In the genomic region with DNA sequence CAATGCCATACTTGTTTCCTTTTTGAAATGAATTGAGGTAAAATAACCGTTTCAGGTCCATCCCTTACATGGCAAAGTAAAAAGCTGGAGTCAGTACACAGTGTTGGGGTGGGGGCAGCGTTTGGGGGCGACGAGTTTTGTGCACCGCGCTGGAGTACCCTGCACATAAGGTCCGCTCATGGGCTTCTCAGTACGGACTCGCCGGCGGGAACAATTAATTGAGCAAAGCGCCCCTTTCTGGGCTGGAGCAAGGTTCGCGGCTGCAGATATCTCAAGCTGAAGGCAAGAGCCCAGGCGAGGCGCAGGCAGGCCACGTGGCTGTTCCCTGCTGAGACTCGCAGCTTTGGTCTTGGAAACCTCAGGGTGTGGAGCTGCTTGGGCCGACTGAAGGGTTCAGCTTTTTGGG, we compare ENCODE assay signal across 14 cellular contexts. TPM values are rescaled to one million over a fixed set of nuclear protein-coding genes. Genes with fewer than 3 reads are reported as not detected.
DNase-seq lines count a peak whose midpoint lies in the region; ATAC-seq and TF ChIP-seq lines count a peak whose summit lies in the region.
"Had no signal": no experiment of that assay in that cellular context is flagged by ENCODE, and none has a peak within 500 bp of the region (broad histone marks: within the 10 kb centered on the region; RNA-seq: fewer than 3 reads in every experiment).

No MANE protein-coding gene starts in this region.

- DNase-seq in EH (ENCODE audit: low read depth) = peak; percentile 28
- DNase-seq in NB4 (ENCODE audit: low read depth) = peak; percentile 36
- no peak for DNase-seq in esophagus squamous epithelium (lab: John Stamatoyannopoulos, UW)
- no peak for DNase-seq in osteoblast (ENCODE audit: insufficient read length, low spot score, missing footprints)
- DNase-seq in stomach = no peak
- no peak for DNase-seq in activated CD4-positive, alpha-beta T cell treated with anti-CD3 and anti-CD28 coated beads for 36 hours
- no peak for DNase-seq in T-helper 9 cell
- DNase-seq: activated naive CD8-positive, alpha-beta T cell treated with anti-CD3 and anti-CD28 coated beads, Interleukin-2, amount 10 ng/mL, durations not matched to agents 7 days and 5 days; CD4-positive, alpha-beta memory T cell; colonic mucosa; NCI-H446; SHP77 had no signal

- H3K4me3 ChIP-seq in NB4 (ENCODE audit: low read depth, low read length) (no peak overlapping the region), esophagus squamous epithelium (peak overlapping the region in 3 of 4 donors; percentile 59 to 77 (median 61)), osteoblast (ENCODE audit: insufficient read depth, low read length) (no peak overlapping the region), stomach (no peak overlapping the region)

- peak overlapping the region; percentile 79 for H3K4me2 ChIP-seq in osteoblast (ENCODE audit: insufficient read depth, low read length)

- no peaks in the 10 kb centered on the region for H3K36me3 ChIP-seq in esophagus squamous epithelium
- no peaks in the 10 kb centered on the region for H3K36me3 ChIP-seq in osteoblast (ENCODE audit: insufficient read depth, low read length)
- no peaks in the 10 kb centered on the region for H3K36me3 ChIP-seq in stomach
- H3K36me3 ChIP-seq: colonic mucosa had no signal

- intact Hi-C loops in esophagus squamous epithelium (cut with DNase I) (no loop called here), stomach (cut with DNase I; ENCODE audit: low total_unique reads) (no loop called here)
- intact Hi-C loops in activated CD4-positive, alpha-beta T cell treated with anti-CD3 and anti-CD28 coated beads for 36 hours (cut with DNase I, micrococcal nuclease) = no loop called here

- TF ChIP-seq CTCF in NB4 (IDR thresholded peaks at IDR 0.05; ENCODE audit: low read depth, low read length) (no peak), esophagus squamous epithelium (IDR thresholded peaks at IDR 0.05) (no peak), osteoblast (IDR thresholded peaks at IDR 0.05; ENCODE audit: extremely low read depth, low read depth, low read length) (no peak), stomach (IDR thresholded peaks at IDR 0.05) (no peak)

- POLR2A ChIA-PET in activated CD4-positive, alpha-beta T cell treated with anti-CD3 and anti-CD28 coated beads for 36 hours (lab: Charles Lee) = no interaction called here

- H3K9me3 Mint-ChIP-seq in activated CD4-positive, alpha-beta T cell treated with anti-CD3 and anti-CD28 coated beads for 36 hours (ENCODE audit: low read depth) = peaks cover 3% of the 10 kb centered on the region
- H3K9me3 Mint-ChIP-seq: activated naive CD8-positive, alpha-beta T cell treated with anti-CD3 and anti-CD28 coated beads, Interleukin-2, amount 10 ng/mL, durations not matched to agents 7 days and 5 days had no signal

- H3K27ac ChIP-seq in esophagus squamous epithelium (peak overlapping the region in 2 of 4 donors; percentile 86 to 91), osteoblast (ENCODE audit: low read depth, low read length) (no peak overlapping the region), stomach (no peak overlapping the region)
- H3K27ac ChIP-seq: colonic mucosa had no signal

- H3K4me1 ChIP-seq in esophagus squamous epithelium = peaks cover 0 to 34% (median 0%) of the 10 kb centered on the region in 3 donors
- peaks cover 13% of the 10 kb centered on the region for H3K4me1 ChIP-seq in osteoblast (ENCODE audit: insufficient read depth, low read length)
- H3K4me1 ChIP-seq in stomach = peaks cover 11 to 38% (median 27%) of the 10 kb centered on the region in 4 donors
- H3K4me1 ChIP-seq: colonic mucosa had no signal

- WGBS in esophagus squamous epithelium, 2 donors = 9 to 12% methylated on average over 18 to 19 of the region's 19 CpGs
- 7 to 34% (median 14%) methylated on average over 7 to 19 of the region's 19 CpGs for WGBS in stomach, 5 donors

- H3K4me1 Mint-ChIP-seq in activated CD4-positive, alpha-beta T cell treated with anti-CD3 and anti-CD28 coated beads for 36 hours = peaks cover 4% of the 10 kb centered on the region

- H2AFZ ChIP-seq in osteoblast (ENCODE audit: low read length) = no peak overlapping the region

- no peak overlapping the region for H3K27ac Mint-ChIP-seq in activated CD4-positive, alpha-beta T cell treated with anti-CD3 and anti-CD28 coated beads for 36 hours
- H3K27ac Mint-ChIP-seq: CD4-positive, alpha-beta memory T cell had no signal

- H3K9me3 ChIP-seq in esophagus squamous epithelium (no peaks in the 10 kb centered on the region), osteoblast (ENCODE audit: low read depth, low read length) (no peaks in the 10 kb centered on the region), stomach (no peaks in the 10 kb centered on the region)
- H3K9me3 ChIP-seq: colonic mucosa had no signal

- peaks cover 43% of the 10 kb centered on the region for H3K27me3 Mint-ChIP-seq in activated CD4-positive, alpha-beta T cell treated with anti-CD3 and anti-CD28 coated beads for 36 hours

- no peak for TF ChIP-seq EP300 in stomach (IDR thresholded peaks at IDR 0.05)

- peaks cover 29% of the 10 kb centered on the region for H3K79me2 ChIP-seq in osteoblast (ENCODE audit: insufficient read depth, low read length)

- peaks cover 5 to 95% (median 16%) of the 10 kb centered on the region in 4 donors for H3K27me3 ChIP-seq in esophagus squamous epithelium
- H3K27me3 ChIP-seq in osteoblast (ENCODE audit: insufficient read depth, low read length) = no peaks in the 10 kb centered on the region
- H3K27me3 ChIP-seq in stomach = peaks cover 0 to 78% (median 62%) of the 10 kb centered on the region in 3 donors

- H3K4me3 Mint-ChIP-seq in activated CD4-positive, alpha-beta T cell treated with anti-CD3 and anti-CD28 coated beads for 36 hours = no peak overlapping the region
- H3K4me3 Mint-ChIP-seq: activated naive CD8-positive, alpha-beta T cell treated with anti-CD3 and anti-CD28 coated beads, Interleukin-2, amount 10 ng/mL, durations not matched to agents 7 days and 5 days had no signal

- H3K36me3 Mint-ChIP-seq in activated CD4-positive, alpha-beta T cell treated with anti-CD3 and anti-CD28 coated beads for 36 hours (ENCODE audit: low read depth) = no peaks in the 10 kb centered on the region
- H3K36me3 Mint-ChIP-seq: activated naive CD8-positive, alpha-beta T cell treated with anti-CD3 and anti-CD28 coated beads, Interleukin-2, amount 10 ng/mL, durations not matched to agents 7 days and 5 days; CD4-positive, alpha-beta memory T cell had no signal

- no peak for ATAC-seq in activated CD4-positive, alpha-beta T cell treated with anti-CD3 and anti-CD28 coated beads for 36 hours
- no peak for ATAC-seq in HG03097 (IDR thresholded peaks at IDR 0.05; ENCODE audit: low FRiP score, unreplicated experiment)

- H4K20me1 ChIP-seq in osteoblast (ENCODE audit: insufficient read depth, low read length) = peaks cover 9% of the 10 kb centered on the region

- TF ChIP-seq POLR2A in NB4 (IDR thresholded peaks at IDR 0.05; ENCODE audit: extremely low read depth, insufficient read length) (no peak), esophagus squamous epithelium (IDR thresholded peaks at IDR 0.05) (no peak), stomach (IDR thresholded peaks at IDR 0.05) (no peak)

- CTCF ChIA-PET in activated CD4-positive, alpha-beta T cell treated with anti-CD3 and anti-CD28 coated beads for 36 hours (lab: Charles Lee) = no interaction called here

RNA-seq across cellular contexts. Expression of a gene that starts 1.5 kb away (rescaled TPM):
- total RNA-seq in esophagus squamous epithelium (10 to 100 TPM in 1 of 4 donors, 1 to 10 TPM in 2, not detected in 1; 2.5 to 20.0 (median 8.0) TPM), osteoblast (101 and 113 TPM in 2 replicates), stomach (100 to 1,000 TPM in 1 of 5 donors, 1 to 10 TPM in 2, under 1 TPM in 1, not detected in 1; 0.58 to 169 (median 5.6) TPM)
- 1 to 10 TPM; 1.2 to 4.6 (median 3.2) TPM for polyA plus RNA-seq in stomach
- total RNA-seq in activated CD4-positive, alpha-beta T cell treated with anti-CD3 and anti-CD28 coated beads for 36 hours = 1 to 10 TPM; 1.2 TPM
- total RNA-seq: activated naive CD8-positive, alpha-beta T cell treated with anti-CD3 and anti-CD28 coated beads, Interleukin-2, amount 10 ng/mL, durations not matched to agents 7 days and 5 days; CD4-positive, alpha-beta memory T cell had no signal
- polyA plus RNA-seq: CD4-positive, alpha-beta memory T cell had no signal

RNA-seq across cellular contexts. Expression of a gene that starts 26.3 kb away (rescaled TPM):
- total RNA-seq in esophagus squamous epithelium (not detected), osteoblast (not detected in 2 replicates), stomach (not detected)
- polyA plus RNA-seq in stomach = not detected
- not detected for total RNA-seq in activated CD4-positive, alpha-beta T cell treated with anti-CD3 and anti-CD28 coated beads for 36 hours
- total RNA-seq: activated naive CD8-positive, alpha-beta T cell treated with anti-CD3 and anti-CD28 coated beads, Interleukin-2, amount 10 ng/mL, durations not matched to agents 7 days and 5 days; CD4-positive, alpha-beta memory T cell; colonic mucosa; temporal lobe had no signal
- polyA plus RNA-seq: CD4-positive, alpha-beta memory T cell had no signal

Comparison
In these comparisons a context has a peak if more than half of its experiments do, and no peak if none do; other contexts are left out.
1. DNase-seq: peak in EH (single experiment) and NB4 (single experiment); none in esophagus squamous epithelium (single experiment), osteoblast (single experiment), stomach (single experiment), activated CD4-positive, alpha-beta T cell treated with anti-CD3 and anti-CD28 coated beads for 36 hours (single experiment) and T-helper 9 cell (single experiment).
2. H3K4me3 ChIP-seq: peak in esophagus squamous epithelium (3 of 4); none in NB4 (single experiment), osteoblast (single experiment) and stomach (0 of 4).